8 cellular contexts compared by ENCODE assay signal in the genomic region with DNA sequence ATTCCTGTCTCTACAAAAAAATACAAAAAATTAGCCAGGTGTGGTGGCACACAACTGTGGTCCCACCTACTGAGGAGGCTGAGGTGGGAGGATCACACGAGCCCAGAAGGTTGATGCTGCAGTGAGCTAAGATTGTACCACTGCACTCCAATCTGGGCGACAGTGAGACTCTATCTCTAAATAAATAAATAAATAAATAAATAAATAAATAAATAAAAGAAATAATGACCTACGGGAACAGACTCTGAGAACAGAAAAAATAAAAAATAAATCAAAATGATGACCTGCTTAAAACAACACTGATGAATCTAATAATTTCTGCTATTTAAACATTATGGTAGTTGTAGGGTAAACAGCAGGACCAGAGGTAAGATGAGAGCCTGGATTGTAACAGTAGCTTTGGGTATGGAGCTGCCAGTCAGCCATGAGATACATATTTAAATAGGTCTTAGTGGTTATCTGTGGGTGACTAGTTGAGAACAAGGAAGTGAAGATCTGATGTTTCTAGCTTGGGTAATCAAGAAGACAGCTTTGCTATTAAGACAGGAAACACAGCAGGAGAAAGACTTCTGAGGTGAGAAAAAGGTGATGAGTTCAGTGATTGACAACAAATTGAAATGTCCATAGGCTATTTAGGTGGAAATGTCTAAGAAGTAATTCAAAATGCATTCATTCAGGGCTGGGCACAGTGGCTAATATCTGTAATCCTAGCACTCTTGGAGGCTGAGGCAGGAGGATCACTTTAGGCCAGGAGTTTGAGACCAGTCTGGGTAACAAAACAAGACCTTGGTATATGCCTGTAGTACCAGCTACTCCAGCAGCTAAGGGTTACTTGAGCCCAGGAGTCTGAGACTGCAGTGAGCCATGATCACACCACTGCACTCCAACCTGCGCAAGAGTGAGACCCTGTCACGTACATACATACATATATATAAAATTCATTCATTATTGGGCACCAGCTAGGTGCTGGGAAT. TPM values are rescaled to one million over a fixed set of nuclear protein-coding genes. Genes with fewer than 3 reads are reported as not detected.
A peak's percentile ranks its signal among the peaks of the same experiment; 100 is the strongest.
DNase-seq lines count a peak whose midpoint lies in the region; ATAC-seq and TF ChIP-seq lines count a peak whose summit lies in the region.

No MANE protein-coding gene starts in this region.

- H2AFZ ChIP-seq in Karpas-422 (ENCODE audit: low read length) = no peak overlapping the region

- no peaks in the 10 kb centered on the region for H4K20me1 ChIP-seq in Karpas-422 (ENCODE audit: insufficient read depth, low read depth, low read length)

- intact Hi-C loops in left lung (cut with DNase I) = no loop called here
- intact Hi-C loops in esophagus squamous epithelium (cut with DNase I) = no loop called here

- H3K4me1 ChIP-seq in Karpas-422 (ENCODE audit: low read length) = peaks cover 45% of the 10 kb centered on the region
- H3K4me1 ChIP-seq in left lung = peaks cover 25 to 52% of the 10 kb centered on the region in 2 donors
- peaks cover 0 to 29% (median 7%) of the 10 kb centered on the region in 4 donors for H3K4me1 ChIP-seq in tibial nerve
- H3K4me1 ChIP-seq in esophagus squamous epithelium = peaks cover 0 to 50% (median 0%) of the 10 kb centered on the region in 3 donors

- TF ChIP-seq EP300 in tibial nerve (IDR thresholded peaks at IDR 0.05) = no peak

- no peak for TF ChIP-seq CTCF in left lung (IDR thresholded peaks at IDR 0.05)
- no peak for TF ChIP-seq CTCF in tibial nerve (IDR thresholded peaks at IDR 0.05)
- no peak for TF ChIP-seq CTCF in esophagus squamous epithelium (IDR thresholded peaks at IDR 0.05)

- H3K9me3 ChIP-seq in Karpas-422 (ENCODE audit: low read length) (no peaks in the 10 kb centered on the region), left lung (no peaks in the 10 kb centered on the region), tibial nerve (no peaks in the 10 kb centered on the region), esophagus squamous epithelium (no peaks in the 10 kb centered on the region)

- peaks cover 100% of the 10 kb centered on the region for H3K79me2 ChIP-seq in Karpas-422 (ENCODE audit: low read length)

- no peak overlapping the region for H3K4me3 ChIP-seq in Karpas-422 (ENCODE audit: low read length)
- H3K4me3 ChIP-seq in left lung = no peak overlapping the region
- H3K4me3 ChIP-seq in tibial nerve = no peak overlapping the region
- no peak overlapping the region for H3K4me3 ChIP-seq in esophagus squamous epithelium

- DNase-seq in Karpas-422 (peak; percentile 81), left lung (no peak), GDM1 (lab: John Stamatoyannopoulos, UW) (no peak), tibial nerve (ENCODE audit: low spot score in 2 of 2) (no peak), esophagus squamous epithelium (lab: John Stamatoyannopoulos, UW) (no peak), NCI-H526 treated with DMSO at 0.1 percent for 48 hours (lab: John Stamatoyannopoulos, UW) (no peak)

- ATAC-seq in GM18520 (IDR thresholded peaks at IDR 0.05; ENCODE audit: unreplicated experiment) (peak; percentile 95), GM21825 (IDR thresholded peaks at IDR 0.05; ENCODE audit: unreplicated experiment) (peak; percentile 93), left lung (peak; percentile 37)

- H3K4me2 ChIP-seq in Karpas-422 (ENCODE audit: low read depth, low read length, poor library complexity, severe bottlenecking) = peak overlapping the region; percentile 6

- no peak for TF ChIP-seq POLR2A in tibial nerve (IDR thresholded peaks at IDR 0.05)
- TF ChIP-seq POLR2A in esophagus squamous epithelium (IDR thresholded peaks at IDR 0.05) = no peak

- 96 to 97% methylated on average over 5 of the region's 5 CpGs for WGBS in tibial nerve, 2 donors
- WGBS in esophagus squamous epithelium, 2 donors = 92% methylated on average over 4 to 5 of the region's 5 CpGs

- H3K9ac ChIP-seq in Karpas-422 (ENCODE audit: low read length) = no peak overlapping the region

- H3K27me3 ChIP-seq in Karpas-422 (ENCODE audit: low read length) = no peaks in the 10 kb centered on the region
- no peaks in the 10 kb centered on the region for H3K27me3 ChIP-seq in left lung
- no peaks in the 10 kb centered on the region for H3K27me3 ChIP-seq in tibial nerve
- H3K27me3 ChIP-seq in esophagus squamous epithelium = no peaks in the 10 kb centered on the region

- peak overlapping the region; percentile 71 for H3K27ac ChIP-seq in Karpas-422 (ENCODE audit: low read length)
- peak overlapping the region in 1 of 2 donors; percentile 65 for H3K27ac ChIP-seq in left lung
- no peak overlapping the region for H3K27ac ChIP-seq in tibial nerve
- peak overlapping the region in 1 of 4 donors; percentile 8 for H3K27ac ChIP-seq in esophagus squamous epithelium

- no peaks in the 10 kb centered on the region for H3K9me2 ChIP-seq in Karpas-422 (replicated peaks; ENCODE audit: insufficient read depth, low read length)

- peaks cover 83% of the 10 kb centered on the region for H3K36me3 ChIP-seq in Karpas-422 (ENCODE audit: insufficient read depth, low read length)
- peaks cover 0 to 49% of the 10 kb centered on the region in 2 donors for H3K36me3 ChIP-seq in left lung
- H3K36me3 ChIP-seq in tibial nerve = peaks cover 0 to 16% (median 0%) of the 10 kb centered on the region in 3 donors
- H3K36me3 ChIP-seq in esophagus squamous epithelium = peaks cover 0 to 57% (median 0%) of the 10 kb centered on the region in 3 donors

RNA-seq across cellular contexts. Expression of gene RNF145, which starts 11.0 kb away (rescaled TPM):
- 68.7 and 113 TPM in 2 replicates for total RNA-seq in Karpas-422 (2014; rRNA removed; shearing (Covaris generic); ENCODE audit: low replicate concordance)
- total RNA-seq in left lung (100 to 1,000 TPM; 164 to 216 TPM), tibial nerve (10 to 100 TPM; 40.2 to 65.1 (median 50.4) TPM), esophagus squamous epithelium (10 to 100 TPM; 49.7 to 82.3 (median 72.3) TPM)

Comparison
In these comparisons a context has a peak if more than half of its experiments do, and no peak if none do; other contexts are left out.
1. ATAC-seq: peak in every context shown above with its lines; median percentile 95 in GM18520; 93 in GM21825; 37 in left lung.